In the genomic region with DNA sequence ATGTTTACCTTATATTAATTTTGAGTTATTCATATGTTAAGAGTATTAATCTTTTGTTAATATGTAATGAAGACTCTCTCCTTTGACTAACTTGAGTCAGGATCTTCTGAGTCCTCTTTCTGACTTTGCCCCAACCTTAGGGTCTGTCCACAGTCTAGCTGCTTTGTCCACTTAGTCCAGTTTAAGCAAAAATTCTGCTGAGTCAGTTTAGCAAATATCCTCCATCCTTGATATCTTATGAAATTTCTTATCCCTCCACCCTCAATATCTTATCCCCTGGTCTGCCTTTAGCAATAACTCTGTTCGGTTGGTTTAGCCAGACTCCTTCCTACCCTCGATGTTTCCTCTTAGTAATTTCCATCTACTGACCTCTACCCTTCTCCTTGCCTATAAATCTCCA, we compare ENCODE assay signal across 3 cellular contexts.
TF ChIP-seq lines count a peak whose summit lies in the region.

No MANE protein-coding gene starts in this region.

TF ChIP-seq in A549, 52 proteins besides CTCF, POLR2A, EP300 and RAD21 (continued from another document):
- TF ChIP-seq HOXB13 (CRISPR knock-in tag; IDR thresholded peaks at IDR 0.05; ENCODE audit: low read depth) (no peak), KDM1A (IDR thresholded peaks at IDR 0.05; ENCODE audit: low read depth) (no peak), CHD2 (IDR thresholded peaks at IDR 0.05; ENCODE audit: low read length, partially characterized antibody) (no peak)
- TF ChIP-seq, protein P1, sequence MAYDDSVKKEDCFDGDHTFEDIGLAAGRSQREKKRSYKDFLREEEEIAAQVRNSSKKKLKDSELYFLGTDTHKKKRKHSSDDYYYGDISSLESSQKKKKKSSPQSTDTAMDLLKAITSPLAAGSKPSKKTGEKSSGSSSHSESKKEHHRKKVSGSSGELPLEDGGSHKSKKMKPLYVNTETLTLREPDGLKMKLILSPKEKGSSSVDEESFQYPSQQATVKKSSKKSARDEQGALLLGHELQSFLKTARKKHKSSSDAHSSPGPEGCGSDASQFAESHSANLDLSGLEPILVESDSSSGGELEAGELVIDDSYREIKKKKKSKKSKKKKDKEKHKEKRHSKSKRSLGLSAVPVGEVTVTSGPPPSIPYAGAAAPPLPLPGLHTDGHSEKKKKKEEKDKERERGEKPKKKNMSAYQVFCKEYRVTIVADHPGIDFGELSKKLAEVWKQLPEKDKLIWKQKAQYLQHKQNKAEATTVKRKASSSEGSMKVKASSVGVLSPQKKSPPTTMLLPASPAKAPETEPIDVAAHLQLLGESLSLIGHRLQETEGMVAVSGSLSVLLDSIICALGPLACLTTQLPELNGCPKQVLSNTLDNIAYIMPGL (CRISPR knock-in tag; IDR thresholded peaks at IDR 0.05; ENCODE audit: borderline replicate concordance), result no peak

TF ChIP-seq in IMR-90, 13 proteins besides CTCF, POLR2A, EP300 and RAD21 (continued from another document):
- TF ChIP-seq, protein P2, sequence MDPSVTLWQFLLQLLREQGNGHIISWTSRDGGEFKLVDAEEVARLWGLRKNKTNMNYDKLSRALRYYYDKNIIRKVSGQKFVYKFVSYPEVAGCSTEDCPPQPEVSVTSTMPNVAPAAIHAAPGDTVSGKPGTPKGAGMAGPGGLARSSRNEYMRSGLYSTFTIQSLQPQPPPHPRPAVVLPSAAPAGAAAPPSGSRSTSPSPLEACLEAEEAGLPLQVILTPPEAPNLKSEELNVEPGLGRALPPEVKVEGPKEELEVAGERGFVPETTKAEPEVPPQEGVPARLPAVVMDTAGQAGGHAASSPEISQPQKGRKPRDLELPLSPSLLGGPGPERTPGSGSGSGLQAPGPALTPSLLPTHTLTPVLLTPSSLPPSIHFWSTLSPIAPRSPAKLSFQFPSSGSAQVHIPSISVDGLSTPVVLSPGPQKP (IDR thresholded peaks at IDR 0.05; ENCODE audit: borderline replicate concordance, low read depth, low read length), result no peak

TF ChIP-seq in K562, 482 proteins besides CTCF, POLR2A, EP300 and RAD21:
- TF ChIP-seq, protein P3, sequence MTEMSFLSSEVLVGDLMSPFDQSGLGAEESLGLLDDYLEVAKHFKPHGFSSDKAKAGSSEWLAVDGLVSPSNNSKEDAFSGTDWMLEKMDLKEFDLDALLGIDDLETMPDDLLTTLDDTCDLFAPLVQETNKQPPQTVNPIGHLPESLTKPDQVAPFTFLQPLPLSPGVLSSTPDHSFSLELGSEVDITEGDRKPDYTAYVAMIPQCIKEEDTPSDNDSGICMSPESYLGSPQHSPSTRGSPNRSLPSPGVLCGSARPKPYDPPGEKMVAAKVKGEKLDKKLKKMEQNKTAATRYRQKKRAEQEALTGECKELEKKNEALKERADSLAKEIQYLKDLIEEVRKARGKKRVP (CRISPR knock-in tag; IDR thresholded peaks at IDR 0.05), result no peak
- TF ChIP-seq MECOM (CRISPR knock-in tag; IDR thresholded peaks at IDR 0.05), result no peak
- TF ChIP-seq C11orf30 (IDR thresholded peaks at IDR 0.05; ENCODE audit: low read depth), result peak; percentile 57
- TF ChIP-seq CREBBP (IDR thresholded peaks at IDR 0.05; ENCODE audit: low read depth, low read length), result no peak
- TF ChIP-seq KLF6 (CRISPR knock-in tag; IDR thresholded peaks at IDR 0.05; ENCODE audit: borderline replicate concordance), result no peak
- no peak for TF ChIP-seq ETS2 (tag; IDR thresholded peaks at IDR 0.05; ENCODE audit: borderline replicate concordance, poor library complexity, severe bottlenecking)
- TF ChIP-seq BHLHE40 (IDR thresholded peaks at IDR 0.05; ENCODE audit: low read length), result no peak
- TF ChIP-seq CBFA2T3 (IDR thresholded peaks at IDR 0.05), result no peak
- peak; percentile 10; the same call in 1 of the 2 replicates for TF ChIP-seq MAFK (IDR thresholded peaks at IDR 0.05; ENCODE audit: low read length)
- no peak for TF ChIP-seq TAF7 (tag; IDR thresholded peaks at IDR 0.05)
- no peak for TF ChIP-seq BMI1 (IDR thresholded peaks at IDR 0.05; ENCODE audit: low read length)
- no peak for TF ChIP-seq ZNF436 (CRISPR knock-in tag; IDR thresholded peaks at IDR 0.05)
- no peak for TF ChIP-seq ZNF586 (CRISPR knock-in tag; conservative IDR thresholded peaks at IDR 0.05)
- peak; percentile 47; the same call in 1 of the 2 replicates for TF ChIP-seq MAFG (tag; conservative IDR thresholded peaks at IDR 0.05)
- TF ChIP-seq NFRKB (IDR thresholded peaks at IDR 0.05; ENCODE audit: low read depth), result no peak
- TF ChIP-seq ZNF239 (CRISPR knock-in tag; IDR thresholded peaks at IDR 0.05), result no peak
- TF ChIP-seq, protein P4, sequence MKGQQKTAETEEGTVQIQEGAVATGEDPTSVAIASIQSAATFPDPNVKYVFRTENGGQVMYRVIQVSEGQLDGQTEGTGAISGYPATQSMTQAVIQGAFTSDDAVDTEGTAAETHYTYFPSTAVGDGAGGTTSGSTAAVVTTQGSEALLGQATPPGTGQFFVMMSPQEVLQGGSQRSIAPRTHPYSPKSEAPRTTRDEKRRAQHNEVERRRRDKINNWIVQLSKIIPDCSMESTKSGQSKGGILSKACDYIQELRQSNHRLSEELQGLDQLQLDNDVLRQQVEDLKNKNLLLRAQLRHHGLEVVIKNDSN (CRISPR knock-in tag; IDR thresholded peaks at IDR 0.05), result no peak
- TF ChIP-seq, protein P5, sequence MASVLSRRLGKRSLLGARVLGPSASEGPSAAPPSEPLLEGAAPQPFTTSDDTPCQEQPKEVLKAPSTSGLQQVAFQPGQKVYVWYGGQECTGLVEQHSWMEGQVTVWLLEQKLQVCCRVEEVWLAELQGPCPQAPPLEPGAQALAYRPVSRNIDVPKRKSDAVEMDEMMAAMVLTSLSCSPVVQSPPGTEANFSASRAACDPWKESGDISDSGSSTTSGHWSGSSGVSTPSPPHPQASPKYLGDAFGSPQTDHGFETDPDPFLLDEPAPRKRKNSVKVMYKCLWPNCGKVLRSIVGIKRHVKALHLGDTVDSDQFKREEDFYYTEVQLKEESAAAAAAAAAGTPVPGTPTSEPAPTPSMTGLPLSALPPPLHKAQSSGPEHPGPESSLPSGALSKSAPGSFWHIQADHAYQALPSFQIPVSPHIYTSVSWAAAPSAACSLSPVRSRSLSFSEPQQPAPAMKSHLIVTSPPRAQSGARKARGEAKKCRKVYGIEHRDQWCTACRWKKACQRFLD (CRISPR knock-in tag; IDR thresholded peaks at IDR 0.05), result no peak
- no peak for TF ChIP-seq HNRNPLL (IDR thresholded peaks at IDR 0.05; ENCODE audit: low read depth, low read length, poor library complexity, severe bottlenecking)
- TF ChIP-seq, protein P6, sequence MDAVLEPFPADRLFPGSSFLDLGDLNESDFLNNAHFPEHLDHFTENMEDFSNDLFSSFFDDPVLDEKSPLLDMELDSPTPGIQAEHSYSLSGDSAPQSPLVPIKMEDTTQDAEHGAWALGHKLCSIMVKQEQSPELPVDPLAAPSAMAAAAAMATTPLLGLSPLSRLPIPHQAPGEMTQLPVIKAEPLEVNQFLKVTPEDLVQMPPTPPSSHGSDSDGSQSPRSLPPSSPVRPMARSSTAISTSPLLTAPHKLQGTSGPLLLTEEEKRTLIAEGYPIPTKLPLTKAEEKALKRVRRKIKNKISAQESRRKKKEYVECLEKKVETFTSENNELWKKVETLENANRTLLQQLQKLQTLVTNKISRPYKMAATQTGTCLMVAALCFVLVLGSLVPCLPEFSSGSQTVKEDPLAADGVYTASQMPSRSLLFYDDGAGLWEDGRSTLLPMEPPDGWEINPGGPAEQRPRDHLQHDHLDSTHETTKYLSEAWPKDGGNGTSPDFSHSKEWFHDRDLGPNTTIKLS (IDR thresholded peaks at IDR 0.05; ENCODE audit: borderline replicate concordance, low read depth), result no peak
- TF ChIP-seq ZNF695 (CRISPR knock-in tag; IDR thresholded peaks at IDR 0.05), result no peak
- peak; percentile 71 for TF ChIP-seq ZNF316 (IDR thresholded peaks at IDR 0.05)
- no peak for TF ChIP-seq KDM2B (CRISPR knock-in tag; IDR thresholded peaks at IDR 0.05)
- no peak for TF ChIP-seq NCOA6 (IDR thresholded peaks at IDR 0.05)
- no peak for TF ChIP-seq NRF1 (conservative IDR thresholded peaks at IDR 0.05 in 1 of 2, IDR thresholded peaks at IDR 0.05 in 1 of 2)
- no peak for TF ChIP-seq FOXM1 (IDR thresholded peaks at IDR 0.05; ENCODE audit: low read depth)
- no peak for TF ChIP-seq FOXM1 (CRISPR knock-in tag; IDR thresholded peaks at IDR 0.05; ENCODE audit: low read depth)
- no peak for TF ChIP-seq PURB (CRISPR knock-in tag; IDR thresholded peaks at IDR 0.05; ENCODE audit: low read depth)
- TF ChIP-seq SETDB1 (IDR thresholded peaks at IDR 0.05; ENCODE audit: low read length), result no peak
- 0 out of 2 replicates have a peak, but pooled peaks have one; percentile 16 for TF ChIP-seq MAFF (IDR thresholded peaks at IDR 0.05; ENCODE audit: low read length)
- no peak for TF ChIP-seq SMAD3 (CRISPR knock-in tag; conservative IDR thresholded peaks at IDR 0.05)
